Comparison of ENCODE assay signal across 29 cellular contexts in the genomic region with DNA sequence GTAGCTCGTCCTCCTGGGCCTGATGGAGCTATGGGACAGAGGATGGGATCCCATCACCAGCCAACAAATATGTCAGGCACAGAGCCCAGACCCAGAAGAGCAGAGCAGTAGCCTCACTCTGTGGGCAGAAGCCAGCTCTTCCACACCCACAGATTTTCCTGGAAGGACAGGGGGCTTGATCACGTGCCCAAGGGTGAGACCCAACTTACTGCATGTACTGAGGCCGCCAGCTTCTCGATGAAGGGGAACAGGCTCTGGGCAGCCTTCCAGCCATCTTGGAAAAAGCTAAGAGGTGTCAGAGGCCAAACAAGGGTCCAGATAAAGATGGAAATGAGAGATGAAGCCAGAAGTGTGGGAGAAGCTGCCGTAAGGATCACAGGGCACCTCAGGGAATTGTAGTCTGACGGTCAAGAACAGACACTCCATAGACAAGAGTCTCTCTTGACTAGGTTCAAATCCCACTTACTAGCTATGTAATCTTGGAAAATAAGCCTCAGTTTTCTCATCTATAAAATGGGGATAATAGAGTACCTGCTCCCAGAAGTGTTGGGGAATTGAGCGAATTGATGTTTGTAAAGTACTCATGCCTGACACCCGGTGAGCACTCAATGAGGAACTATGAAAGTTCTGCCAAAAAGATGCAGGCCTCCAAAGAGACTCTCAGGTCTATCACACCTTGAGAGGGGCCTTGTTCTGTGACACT. TPM values are rescaled to one million over a fixed set of nuclear protein-coding genes. Genes with fewer than 3 reads are reported as not detected.
"Had no signal": no experiment of that assay in that cellular context is flagged by ENCODE, and none has a peak within 500 bp of the region (broad histone marks: within the 10 kb centered on the region; RNA-seq: fewer than 3 reads in every experiment).

No MANE protein-coding gene starts in this region.

- H3K36me3 ChIP-seq: brain microvascular endothelial cell, Peyer's patch had no signal

- H3K4me2 ChIP-seq: KMS-11 had no signal

- H3K27me3 ChIP-seq: brain microvascular endothelial cell, Peyer's patch had no signal

- H3K9me3 ChIP-seq: Peyer's patch had no signal

- H3K27ac ChIP-seq: brain microvascular endothelial cell, KMS-11, Peyer's patch, VCaP had no signal

- H3K27me3 Mint-ChIP-seq: activated B cell treated with CpG ODN at 0.5 μM for 24 hours; activated CD8-positive, alpha-beta T cell treated with anti-CD3 and anti-CD28 coated beads for 36 hours; activated naive CD4-positive, alpha-beta T cell treated with anti-CD3 and anti-CD28 coated beads, Interleukin-2, amount 50 U/mL, for 24 hours had no signal

- DNase-seq: activated B cell treated with CpG ODN at 0.5 μM for 24 hours; activated CD4-positive, alpha-beta T cell treated with anti-CD3 and anti-CD28 coated beads for 1 hour; activated CD4-positive, alpha-beta T cell treated with anti-CD3 and anti-CD28 coated beads for 48 hours; activated CD4-positive, alpha-beta T cell treated with anti-CD3 and anti-CD28 coated beads, Interleukin-2, amount 50 U/mL, for 4 hours; activated CD8-positive, alpha-beta T cell treated with anti-CD3 and anti-CD28 coated beads for 36 hours; activated effector memory CD4-positive, alpha-beta T cell treated with anti-CD3 and anti-CD28 coated beads, Interleukin-2, amount 50 U/mL, for 16 hours; activated naive CD4-positive, alpha-beta T cell; activated T-cell treated with anti-CD3 and anti-CD28 coated beads, Interleukin-2, amount 50 U/mL, for 1 hour; activated T-cell treated with anti-CD3 and anti-CD28 coated beads, Interleukin-2, amount 50 U/mL, for 72 hours; amniotic stem cell; aorta; brain microvascular endothelial cell; NCI-H1105; NCI-H1417 treated with DMSO at 0.1 percent for 48 hours; NCI-H1694; NCI-H2029; NCI-H345; NCI-H524 treated with DMSO at 0.1 percent for 48 hours; Peyer's patch; RPMI8226; SW 1271; T-helper 1 cell; T-helper 2 cell; T-helper 9 cell had no signal

- H3K4me1 Mint-ChIP-seq: activated B cell treated with CpG ODN at 0.5 μM for 24 hours; activated T-helper 17 cell treated with anti-CD3 and anti-CD28 coated beads, Interleukin-2, amount 50 U/mL, for 72 hours; central memory CD8-positive, alpha-beta T cell had no signal

- H3K4me3 ChIP-seq: Peyer's patch had no signal

- H3K27ac Mint-ChIP-seq: activated B cell treated with CpG ODN at 0.5 μM for 24 hours; activated CD8-positive, alpha-beta T cell treated with anti-CD3 and anti-CD28 coated beads for 36 hours; activated naive CD4-positive, alpha-beta T cell treated with anti-CD3 and anti-CD28 coated beads, Interleukin-2, amount 50 U/mL, for 24 hours; activated T-cell treated with anti-CD3 and anti-CD28 coated beads, Interleukin-2, amount 50 U/mL, for 72 hours; activated T-helper 17 cell treated with anti-CD3 and anti-CD28 coated beads, Interleukin-2, amount 50 U/mL, for 72 hours had no signal

- H3K36me3 Mint-ChIP-seq: activated naive CD4-positive, alpha-beta T cell treated with anti-CD3 and anti-CD28 coated beads, Interleukin-2, amount 50 U/mL, for 24 hours had no signal

- H3K4me3 Mint-ChIP-seq: activated B cell treated with CpG ODN at 0.5 μM for 24 hours; activated CD8-positive, alpha-beta T cell treated with anti-CD3 and anti-CD28 coated beads for 36 hours; activated naive CD4-positive, alpha-beta T cell treated with anti-CD3 and anti-CD28 coated beads, Interleukin-2, amount 50 U/mL, for 24 hours; activated T-cell treated with anti-CD3 and anti-CD28 coated beads, Interleukin-2, amount 50 U/mL, for 72 hours; activated T-helper 17 cell treated with anti-CD3 and anti-CD28 coated beads, Interleukin-2, amount 50 U/mL, for 72 hours; central memory CD8-positive, alpha-beta T cell had no signal

- H3K9ac ChIP-seq: KMS-11 had no signal

- ATAC-seq: activated CD8-positive, alpha-beta T cell treated with anti-CD3 and anti-CD28 coated beads for 36 hours; activated T-cell treated with anti-CD3 and anti-CD28 coated beads, Interleukin-2, amount 50 U/mL, for 72 hours; activated T-helper 17 cell treated with anti-CD3 and anti-CD28 coated beads, Interleukin-2, amount 50 U/mL, for 72 hours had no signal

- H3K9me3 Mint-ChIP-seq: activated B cell treated with CpG ODN at 0.5 μM for 24 hours; activated CD8-positive, alpha-beta T cell treated with anti-CD3 and anti-CD28 coated beads for 36 hours; activated naive CD4-positive, alpha-beta T cell treated with anti-CD3 and anti-CD28 coated beads, Interleukin-2, amount 50 U/mL, for 24 hours; activated T-cell treated with anti-CD3 and anti-CD28 coated beads, Interleukin-2, amount 50 U/mL, for 72 hours; activated T-helper 17 cell treated with anti-CD3 and anti-CD28 coated beads, Interleukin-2, amount 50 U/mL, for 72 hours; central memory CD8-positive, alpha-beta T cell had no signal

RNA-seq across cellular contexts. Expression of gene TCEA3, which starts 17.0 kb away (rescaled TPM):
- total RNA-seq: activated B cell treated with CpG ODN at 0.5 μM for 24 hours had no signal
